8 cellular contexts compared by ENCODE assay signal in genomic region chr19:19540707-19541515, GRCh38. TPM values are rescaled to one million over a fixed set of nuclear protein-coding genes. Genes with fewer than 3 reads are reported as not detected.
A peak's percentile ranks its signal among the peaks of the same experiment; 100 is the strongest.
DNase-seq lines count a peak whose midpoint lies in the region; ATAC-seq and TF ChIP-seq lines count a peak whose summit lies in the region.

No MANE protein-coding gene starts in this region.

- no peak for TF ChIP-seq POLR2A in sigmoid colon (IDR thresholded peaks at IDR 0.05)

- no peak for TF ChIP-seq CTCF in cardiac muscle cell (IDR thresholded peaks at IDR 0.05; ENCODE audit: low read depth, low read length)
- no peak for TF ChIP-seq CTCF in sigmoid colon (IDR thresholded peaks at IDR 0.05)

- no peaks in the 10 kb centered on the region for H3K9me3 ChIP-seq in cardiac muscle cell (ENCODE audit: low read depth)
- H3K9me3 ChIP-seq in sigmoid colon: no peaks in the 10 kb centered on the region

- ATAC-seq in GM18867 (IDR thresholded peaks at IDR 0.05; ENCODE audit: unreplicated experiment): peak; percentile 62

- no peak overlapping the region for H3K27ac ChIP-seq in cardiac muscle cell
- H3K27ac ChIP-seq in sigmoid colon: no peak overlapping the region

- H3K36me3 ChIP-seq in cardiac muscle cell: no peaks in the 10 kb centered on the region
- no peaks in the 10 kb centered on the region for H3K36me3 ChIP-seq in sigmoid colon

- no peaks in the 10 kb centered on the region for H3K4me1 ChIP-seq in cardiac muscle cell (ENCODE audit: low read depth)
- peaks cover 0 to 40% (median 36%) of the 10 kb centered on the region in 4 donors for H3K4me1 ChIP-seq in sigmoid colon

- 4% methylated on average over 45 of the region's 45 CpGs for WGBS in sigmoid colon, 2 donors

- DNase-seq in NCI-H345 (lab: John Stamatoyannopoulos, UW) (peak; percentile 90), cardiac muscle cell (ENCODE audit: low read depth in 1 of 2, low spot score in 1 of 2) (peak; percentile 35 to 52), sigmoid colon (no peak), UCSD-AML1 (lab: John Stamatoyannopoulos, UW; ENCODE audit: unreplicated experiment) (no peak), globus pallidus (ENCODE audit: low spot score) (no peak)
- DNase-seq in activated T-cell treated with anti-CD3 and anti-CD28 coated beads, Interleukin-2, amount 50 U/mL, for 48 hours: peak; percentile 88 to 89
- peak; percentile 78 to 85 for DNase-seq in stimulated activated CD4-positive, alpha-beta T cell treated with anti-CD3 and anti-CD28 coated beads, Interleukin-15, amount 100 ng/mL, for 48 hours (ENCODE audit: low read depth in 2 of 2)

- intact Hi-C loops in sigmoid colon (cut with DNase I): no loop called here

- peaks cover 8% of the 10 kb centered on the region for H3K27me3 ChIP-seq in cardiac muscle cell
- H3K27me3 ChIP-seq in sigmoid colon: peaks cover 47 to 87% (median 80%) of the 10 kb centered on the region in 3 donors

- no peak for TF ChIP-seq EP300 in sigmoid colon (IDR thresholded peaks at IDR 0.05)

- H3K4me3 ChIP-seq in cardiac muscle cell: no peak overlapping the region
- peak overlapping the region in 1 of 4 donors; percentile 11 for H3K4me3 ChIP-seq in sigmoid colon

RNA-seq across cellular contexts. Expression of gene CILP2, which starts 2.8 kb away (rescaled TPM):
- total RNA-seq in cardiac muscle cell (7.5 and 8.4 TPM in 2 replicates), sigmoid colon (under 1 TPM in 1 of 4 donors, not detected in 3; 0.16 TPM)
- polyA plus RNA-seq in cardiac muscle cell (2.2 and 6.7 TPM in 2 replicates), sigmoid colon (under 1 TPM in 1 of 3 donors, not detected in 2; 0.29 TPM)

RNA-seq across cellular contexts. Expression of gene YJEFN3, which starts 12.2 kb away (rescaled TPM):
- total RNA-seq in cardiac muscle cell (10.6 and 12.5 TPM in 2 replicates), sigmoid colon (1 to 10 TPM in 3 of 4 donors, under 1 TPM in 1; 0.71 to 3.1 (median 1.9) TPM)
- polyA plus RNA-seq in cardiac muscle cell (23.0 and 29.9 TPM in 2 replicates), sigmoid colon (10 to 100 TPM in 1 of 3 donors, not detected in 2; 14.4 TPM)

RNA-seq across cellular contexts. Expression of gene NDUFA13, which starts 24.9 kb away (rescaled TPM):
- total RNA-seq in cardiac muscle cell: 119 and 172 TPM in 2 replicates
- polyA plus RNA-seq in cardiac muscle cell: 806 and 843 TPM in 2 replicates
- total RNA-seq in sigmoid colon: 100 to 1,000 TPM in 1 of 4 donors, 10 to 100 TPM in 3; 31.3 to 110 (median 55.4) TPM
- 100 to 1,000 TPM; 239 to 339 (median 283) TPM for polyA plus RNA-seq in sigmoid colon

RNA-seq across cellular contexts. Expression of gene TSSK6, which starts 25.6 kb away (rescaled TPM):
- total RNA-seq in cardiac muscle cell (4.1 and 11.9 TPM in 2 replicates), sigmoid colon (1 to 10 TPM; 1.2 to 3.3 (median 1.5) TPM)
- polyA plus RNA-seq in cardiac muscle cell (0.60 and 1.5 TPM in 2 replicates), sigmoid colon (1 to 10 TPM; 1.2 to 3.0 (median 2.4) TPM)

Comparison
In these comparisons a context has a peak if more than half of its experiments do, and no peak if none do; other contexts are left out.
1. DNase-seq: peak in NCI-H345 (single experiment), activated T-cell treated with anti-CD3 and anti-CD28 coated beads, Interleukin-2, amount 50 U/mL, for 48 hours (2 of 2), cardiac muscle cell (2 of 2) and stimulated activated CD4-positive, alpha-beta T cell treated with anti-CD3 and anti-CD28 coated beads, Interleukin-15, amount 100 ng/mL, for 48 hours (2 of 2); none in sigmoid colon (single experiment), UCSD-AML1 (single experiment) and globus pallidus (single experiment).